Comparison of ENCODE assay signal across 1 cellular context in the genomic region with DNA sequence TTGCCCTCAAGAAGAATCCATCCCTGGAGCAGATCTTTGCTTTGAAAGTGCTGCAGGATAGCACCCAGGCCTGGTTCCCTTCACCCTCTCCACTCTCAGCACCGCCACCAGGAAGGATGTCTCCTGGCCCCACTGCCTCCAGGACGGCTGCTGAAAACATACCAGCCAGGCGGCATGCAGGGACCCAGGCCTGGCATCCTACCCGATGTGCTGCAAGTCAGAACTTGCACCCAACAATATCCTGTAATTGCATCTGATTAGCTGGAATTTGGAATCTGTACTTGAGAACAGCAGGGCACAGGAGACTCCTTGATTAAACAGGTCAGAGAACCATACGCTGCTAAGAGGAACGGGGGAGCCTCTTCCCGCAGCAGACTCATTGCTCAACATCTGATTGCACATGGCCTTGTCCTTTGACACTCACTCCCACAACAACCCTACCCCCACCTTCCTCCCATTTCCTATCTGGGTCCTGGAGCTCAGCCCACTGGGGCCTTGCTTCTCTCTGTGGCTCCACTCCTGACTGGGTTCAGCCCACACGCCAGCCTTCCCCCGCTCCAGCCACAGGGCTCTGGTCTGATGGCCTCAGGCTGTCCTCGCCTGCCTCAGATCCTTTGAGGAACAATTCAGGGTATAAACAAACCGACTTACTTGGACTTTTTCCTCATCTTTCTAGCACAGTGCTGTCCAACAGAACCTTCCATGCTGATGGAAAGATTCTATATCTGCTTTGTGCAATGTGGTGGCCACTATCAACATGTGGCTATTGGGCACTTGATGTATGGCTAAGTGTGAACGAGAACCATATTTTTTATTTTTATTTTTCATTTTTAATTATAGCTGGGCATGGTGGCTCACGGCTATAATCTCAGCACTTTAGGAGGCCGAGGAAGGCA.
TF ChIP-seq lines count a peak whose summit lies in the region.

No MANE protein-coding gene starts in this region.

TF ChIP-seq in K562, 482 proteins besides CTCF, POLR2A, EP300 and RAD21 (continued from another document and continues in another):
- TF ChIP-seq, protein P1, sequence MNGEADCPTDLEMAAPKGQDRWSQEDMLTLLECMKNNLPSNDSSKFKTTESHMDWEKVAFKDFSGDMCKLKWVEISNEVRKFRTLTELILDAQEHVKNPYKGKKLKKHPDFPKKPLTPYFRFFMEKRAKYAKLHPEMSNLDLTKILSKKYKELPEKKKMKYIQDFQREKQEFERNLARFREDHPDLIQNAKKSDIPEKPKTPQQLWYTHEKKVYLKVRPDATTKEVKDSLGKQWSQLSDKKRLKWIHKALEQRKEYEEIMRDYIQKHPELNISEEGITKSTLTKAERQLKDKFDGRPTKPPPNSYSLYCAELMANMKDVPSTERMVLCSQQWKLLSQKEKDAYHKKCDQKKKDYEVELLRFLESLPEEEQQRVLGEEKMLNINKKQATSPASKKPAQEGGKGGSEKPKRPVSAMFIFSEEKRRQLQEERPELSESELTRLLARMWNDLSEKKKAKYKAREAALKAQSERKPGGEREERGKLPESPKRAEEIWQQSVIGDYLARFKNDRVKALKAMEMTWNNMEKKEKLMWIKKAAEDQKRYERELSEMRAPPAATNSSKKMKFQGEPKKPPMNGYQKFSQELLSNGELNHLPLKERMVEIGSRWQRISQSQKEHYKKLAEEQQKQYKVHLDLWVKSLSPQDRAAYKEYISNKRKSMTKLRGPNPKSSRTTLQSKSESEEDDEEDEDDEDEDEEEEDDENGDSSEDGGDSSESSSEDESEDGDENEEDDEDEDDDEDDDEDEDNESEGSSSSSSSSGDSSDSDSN (IDR thresholded peaks at IDR 0.05; ENCODE audit: borderline replicate concordance in 1 of 2, low read depth in 2 of 2, low read length in 2 of 2) = peak; percentile 58 to 93; a peak in 2 of 4 replicates
- TF ChIP-seq SP1 (CRISPR knock-in tag; IDR thresholded peaks at IDR 0.05) (peak; percentile 74; the same call in 1 of the 2 replicates), CC2D1A (IDR thresholded peaks at IDR 0.05) (peak; percentile 69), ZNF696 (CRISPR knock-in tag; conservative IDR thresholded peaks at IDR 0.05) (no peak), ZNF324 (CRISPR knock-in tag; IDR thresholded peaks at IDR 0.05) (0 out of 2 replicates have a peak, but pooled peaks have one; percentile 29), HLTF (IDR thresholded peaks at IDR 0.05) (peak; percentile 95), TARDBP (IDR thresholded peaks at IDR 0.05) (peak; percentile 96), ZNF717 (CRISPR knock-in tag; IDR thresholded peaks at IDR 0.05) (no peak), ZEB2 (IDR thresholded peaks at IDR 0.05) (peak; percentile 85), POLR3A (IDR thresholded peaks at IDR 0.05; ENCODE audit: borderline replicate concordance, extremely low read depth, insufficient read depth, insufficient read length) (no peak), XRCC3 (IDR thresholded peaks at IDR 0.05) (no peak), FOXK1 (CRISPR knock-in tag; IDR thresholded peaks at IDR 0.05; ENCODE audit: borderline replicate concordance) (0 out of 2 replicates have a peak, but pooled peaks have one; percentile 16), PHF20 (IDR thresholded peaks at IDR 0.05; ENCODE audit: partially characterized antibody) (peak; percentile 41), RUNX1 (IDR thresholded peaks at IDR 0.05; ENCODE audit: low read depth) (peak; percentile 85; the same call in 1 of the 2 replicates), BCOR (IDR thresholded peaks at IDR 0.05) (peak; percentile 79), ZBTB17 (CRISPR knock-in tag; IDR thresholded peaks at IDR 0.05) (peak; percentile 81; the same call in 1 of the 2 replicates), MECOM (CRISPR knock-in tag; IDR thresholded peaks at IDR 0.05) (0 out of 2 replicates have a peak, but pooled peaks have one; percentile 64), TFAM (CRISPR knock-in tag; conservative IDR thresholded peaks at IDR 0.05) (no peak), CCNT2 (IDR thresholded peaks at IDR 0.05; ENCODE audit: borderline replicate concordance, extremely low read depth, insufficient read length, low read depth, low read length) (peak; percentile 53), NFRKB (IDR thresholded peaks at IDR 0.05; ENCODE audit: low read depth) (peak; percentile 87), CBX1 (IDR thresholded peaks at IDR 0.05; ENCODE audit: low read depth) (peak; percentile 65; the same call in 1 of the 2 replicates), PTBP1 (IDR thresholded peaks at IDR 0.05; ENCODE audit: low read depth, low read length) (no peak), ZFP1 (CRISPR knock-in tag; IDR thresholded peaks at IDR 0.05) (peak; percentile 39; the same call in 1 of the 2 replicates), ZNF583 (CRISPR knock-in tag; IDR thresholded peaks at IDR 0.05) (peak; percentile 75; the same call in 1 of the 2 replicates), PHB (CRISPR knock-in tag; IDR thresholded peaks at IDR 0.05) (no peak), ETV6 (IDR thresholded peaks at IDR 0.05; ENCODE audit: borderline replicate concordance in 1 of 2, low read depth in 2 of 2, low read length in 1 of 2) (peak; percentile 43 to 80; a peak in 2 of 4 replicates), ETV6 (CRISPR knock-in tag; IDR thresholded peaks at IDR 0.05; ENCODE audit: borderline replicate concordance) (no peak), BRD9 (IDR thresholded peaks at IDR 0.05; ENCODE audit: low read depth, partially characterized antibody) (peak; percentile 86), EGR1 (conservative IDR thresholded peaks at IDR 0.05) (peak; percentile 95), KLF16 (IDR thresholded peaks at IDR 0.05) (peak; percentile 82; the same call in 1 of the 2 replicates), ZNF778 (CRISPR knock-in tag; IDR thresholded peaks at IDR 0.05) (peak; percentile 60; the same call in 1 of the 2 replicates), TCFL5 (CRISPR knock-in tag; conservative IDR thresholded peaks at IDR 0.05) (0 out of 2 replicates have a peak, but pooled peaks have one; percentile 31), RFX7 (CRISPR knock-in tag; IDR thresholded peaks at IDR 0.05) (no peak), ZNF384 (IDR thresholded peaks at IDR 0.05; ENCODE audit: low read depth, low read length) (0 out of 2 replicates have a peak, but pooled peaks have one; percentile 8), ZNF766 (CRISPR knock-in tag; conservative IDR thresholded peaks at IDR 0.05) (peak; percentile 94), TRIM28 (IDR thresholded peaks at IDR 0.05) (peak; percentile 91)
- TF ChIP-seq, protein P2, sequence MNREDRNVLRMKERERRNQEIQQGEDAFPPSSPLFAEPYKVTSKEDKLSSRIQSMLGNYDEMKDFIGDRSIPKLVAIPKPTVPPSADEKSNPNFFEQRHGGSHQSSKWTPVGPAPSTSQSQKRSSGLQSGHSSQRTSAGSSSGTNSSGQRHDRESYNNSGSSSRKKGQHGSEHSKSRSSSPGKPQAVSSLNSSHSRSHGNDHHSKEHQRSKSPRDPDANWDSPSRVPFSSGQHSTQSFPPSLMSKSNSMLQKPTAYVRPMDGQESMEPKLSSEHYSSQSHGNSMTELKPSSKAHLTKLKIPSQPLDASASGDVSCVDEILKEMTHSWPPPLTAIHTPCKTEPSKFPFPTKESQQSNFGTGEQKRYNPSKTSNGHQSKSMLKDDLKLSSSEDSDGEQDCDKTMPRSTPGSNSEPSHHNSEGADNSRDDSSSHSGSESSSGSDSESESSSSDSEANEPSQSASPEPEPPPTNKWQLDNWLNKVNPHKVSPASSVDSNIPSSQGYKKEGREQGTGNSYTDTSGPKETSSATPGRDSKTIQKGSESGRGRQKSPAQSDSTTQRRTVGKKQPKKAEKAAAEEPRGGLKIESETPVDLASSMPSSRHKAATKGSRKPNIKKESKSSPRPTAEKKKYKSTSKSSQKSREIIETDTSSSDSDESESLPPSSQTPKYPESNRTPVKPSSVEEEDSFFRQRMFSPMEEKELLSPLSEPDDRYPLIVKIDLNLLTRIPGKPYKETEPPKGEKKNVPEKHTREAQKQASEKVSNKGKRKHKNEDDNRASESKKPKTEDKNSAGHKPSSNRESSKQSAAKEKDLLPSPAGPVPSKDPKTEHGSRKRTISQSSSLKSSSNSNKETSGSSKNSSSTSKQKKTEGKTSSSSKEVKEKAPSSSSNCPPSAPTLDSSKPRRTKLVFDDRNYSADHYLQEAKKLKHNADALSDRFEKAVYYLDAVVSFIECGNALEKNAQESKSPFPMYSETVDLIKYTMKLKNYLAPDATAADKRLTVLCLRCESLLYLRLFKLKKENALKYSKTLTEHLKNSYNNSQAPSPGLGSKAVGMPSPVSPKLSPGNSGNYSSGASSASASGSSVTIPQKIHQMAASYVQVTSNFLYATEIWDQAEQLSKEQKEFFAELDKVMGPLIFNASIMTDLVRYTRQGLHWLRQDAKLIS (CRISPR knock-in tag; IDR thresholded peaks at IDR 0.05) = peak; percentile 53; the same call in 1 of the 2 replicates
- TF ChIP-seq, protein P3, sequence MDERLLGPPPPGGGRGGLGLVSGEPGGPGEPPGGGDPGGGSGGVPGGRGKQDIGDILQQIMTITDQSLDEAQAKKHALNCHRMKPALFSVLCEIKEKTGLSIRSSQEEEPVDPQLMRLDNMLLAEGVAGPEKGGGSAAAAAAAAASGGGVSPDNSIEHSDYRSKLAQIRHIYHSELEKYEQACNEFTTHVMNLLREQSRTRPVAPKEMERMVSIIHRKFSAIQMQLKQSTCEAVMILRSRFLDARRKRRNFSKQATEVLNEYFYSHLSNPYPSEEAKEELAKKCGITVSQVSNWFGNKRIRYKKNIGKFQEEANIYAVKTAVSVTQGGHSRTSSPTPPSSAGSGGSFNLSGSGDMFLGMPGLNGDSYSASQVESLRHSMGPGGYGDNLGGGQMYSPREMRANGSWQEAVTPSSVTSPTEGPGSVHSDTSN (CRISPR knock-in tag; IDR thresholded peaks at IDR 0.05; ENCODE audit: low read depth) = no peak
- TF ChIP-seq, protein P3 (tag; conservative IDR thresholded peaks at IDR 0.05; ENCODE audit: low read depth) = peak; percentile 25; the same call in 1 of the 2 replicates
- TF ChIP-seq, protein P4, sequence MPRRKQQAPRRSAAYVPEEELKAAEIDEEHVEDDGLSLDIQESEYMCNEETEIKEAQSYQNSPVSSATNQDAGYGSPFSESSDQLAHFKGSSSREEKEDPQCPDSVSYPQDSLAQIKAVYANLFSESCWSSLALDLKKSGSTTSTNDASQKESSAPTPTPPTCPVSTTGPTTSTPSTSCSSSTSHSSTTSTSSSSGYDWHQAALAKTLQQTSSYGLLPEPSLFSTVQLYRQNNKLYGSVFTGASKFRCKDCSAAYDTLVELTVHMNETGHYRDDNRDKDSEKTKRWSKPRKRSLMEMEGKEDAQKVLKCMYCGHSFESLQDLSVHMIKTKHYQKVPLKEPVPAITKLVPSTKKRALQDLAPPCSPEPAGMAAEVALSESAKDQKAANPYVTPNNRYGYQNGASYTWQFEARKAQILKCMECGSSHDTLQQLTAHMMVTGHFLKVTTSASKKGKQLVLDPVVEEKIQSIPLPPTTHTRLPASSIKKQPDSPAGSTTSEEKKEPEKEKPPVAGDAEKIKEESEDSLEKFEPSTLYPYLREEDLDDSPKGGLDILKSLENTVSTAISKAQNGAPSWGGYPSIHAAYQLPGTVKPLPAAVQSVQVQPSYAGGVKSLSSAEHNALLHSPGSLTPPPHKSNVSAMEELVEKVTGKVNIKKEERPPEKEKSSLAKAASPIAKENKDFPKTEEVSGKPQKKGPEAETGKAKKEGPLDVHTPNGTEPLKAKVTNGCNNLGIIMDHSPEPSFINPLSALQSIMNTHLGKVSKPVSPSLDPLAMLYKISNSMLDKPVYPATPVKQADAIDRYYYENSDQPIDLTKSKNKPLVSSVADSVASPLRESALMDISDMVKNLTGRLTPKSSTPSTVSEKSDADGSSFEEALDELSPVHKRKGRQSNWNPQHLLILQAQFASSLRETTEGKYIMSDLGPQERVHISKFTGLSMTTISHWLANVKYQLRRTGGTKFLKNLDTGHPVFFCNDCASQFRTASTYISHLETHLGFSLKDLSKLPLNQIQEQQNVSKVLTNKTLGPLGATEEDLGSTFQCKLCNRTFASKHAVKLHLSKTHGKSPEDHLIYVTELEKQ (CRISPR knock-in tag; IDR thresholded peaks at IDR 0.05) = peak; percentile 41; the same call in 1 of the 2 replicates
- TF ChIP-seq, protein P5, sequence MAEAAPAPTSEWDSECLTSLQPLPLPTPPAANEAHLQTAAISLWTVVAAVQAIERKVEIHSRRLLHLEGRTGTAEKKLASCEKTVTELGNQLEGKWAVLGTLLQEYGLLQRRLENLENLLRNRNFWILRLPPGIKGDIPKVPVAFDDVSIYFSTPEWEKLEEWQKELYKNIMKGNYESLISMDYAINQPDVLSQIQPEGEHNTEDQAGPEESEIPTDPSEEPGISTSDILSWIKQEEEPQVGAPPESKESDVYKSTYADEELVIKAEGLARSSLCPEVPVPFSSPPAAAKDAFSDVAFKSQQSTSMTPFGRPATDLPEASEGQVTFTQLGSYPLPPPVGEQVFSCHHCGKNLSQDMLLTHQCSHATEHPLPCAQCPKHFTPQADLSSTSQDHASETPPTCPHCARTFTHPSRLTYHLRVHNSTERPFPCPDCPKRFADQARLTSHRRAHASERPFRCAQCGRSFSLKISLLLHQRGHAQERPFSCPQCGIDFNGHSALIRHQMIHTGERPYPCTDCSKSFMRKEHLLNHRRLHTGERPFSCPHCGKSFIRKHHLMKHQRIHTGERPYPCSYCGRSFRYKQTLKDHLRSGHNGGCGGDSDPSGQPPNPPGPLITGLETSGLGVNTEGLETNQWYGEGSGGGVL (CRISPR knock-in tag; IDR thresholded peaks at IDR 0.05) = no peak
- TF ChIP-seq, protein P6, sequence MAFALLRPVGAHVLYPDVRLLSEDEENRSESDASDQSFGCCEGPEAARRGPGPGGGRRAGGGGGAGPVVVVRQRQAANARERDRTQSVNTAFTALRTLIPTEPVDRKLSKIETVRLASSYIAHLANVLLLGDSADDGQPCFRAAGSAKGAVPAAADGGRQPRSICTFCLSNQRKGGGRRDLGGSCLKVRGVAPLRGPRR (CRISPR knock-in tag; IDR thresholded peaks at IDR 0.05) = 0 out of 2 replicates have a peak, but pooled peaks have one; percentile 77
- TF ChIP-seq, protein P7, sequence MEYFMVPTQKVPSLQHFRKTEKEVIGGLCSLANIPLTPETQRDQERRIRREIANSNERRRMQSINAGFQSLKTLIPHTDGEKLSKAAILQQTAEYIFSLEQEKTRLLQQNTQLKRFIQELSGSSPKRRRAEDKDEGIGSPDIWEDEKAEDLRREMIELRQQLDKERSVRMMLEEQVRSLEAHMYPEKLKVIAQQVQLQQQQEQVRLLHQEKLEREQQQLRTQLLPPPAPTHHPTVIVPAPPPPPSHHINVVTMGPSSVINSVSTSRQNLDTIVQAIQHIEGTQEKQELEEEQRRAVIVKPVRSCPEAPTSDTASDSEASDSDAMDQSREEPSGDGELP (CRISPR knock-in tag; IDR thresholded peaks at IDR 0.05; ENCODE audit: borderline replicate concordance) = peak; percentile 92; the same call in 1 of the 2 replicates
- TF ChIP-seq, protein P8, sequence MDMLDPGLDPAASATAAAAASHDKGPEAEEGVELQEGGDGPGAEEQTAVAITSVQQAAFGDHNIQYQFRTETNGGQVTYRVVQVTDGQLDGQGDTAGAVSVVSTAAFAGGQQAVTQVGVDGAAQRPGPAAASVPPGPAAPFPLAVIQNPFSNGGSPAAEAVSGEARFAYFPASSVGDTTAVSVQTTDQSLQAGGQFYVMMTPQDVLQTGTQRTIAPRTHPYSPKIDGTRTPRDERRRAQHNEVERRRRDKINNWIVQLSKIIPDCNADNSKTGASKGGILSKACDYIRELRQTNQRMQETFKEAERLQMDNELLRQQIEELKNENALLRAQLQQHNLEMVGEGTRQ (CRISPR knock-in tag; IDR thresholded peaks at IDR 0.05) = no peak
